8 cellular contexts compared by ENCODE assay signal in the genomic region with DNA sequence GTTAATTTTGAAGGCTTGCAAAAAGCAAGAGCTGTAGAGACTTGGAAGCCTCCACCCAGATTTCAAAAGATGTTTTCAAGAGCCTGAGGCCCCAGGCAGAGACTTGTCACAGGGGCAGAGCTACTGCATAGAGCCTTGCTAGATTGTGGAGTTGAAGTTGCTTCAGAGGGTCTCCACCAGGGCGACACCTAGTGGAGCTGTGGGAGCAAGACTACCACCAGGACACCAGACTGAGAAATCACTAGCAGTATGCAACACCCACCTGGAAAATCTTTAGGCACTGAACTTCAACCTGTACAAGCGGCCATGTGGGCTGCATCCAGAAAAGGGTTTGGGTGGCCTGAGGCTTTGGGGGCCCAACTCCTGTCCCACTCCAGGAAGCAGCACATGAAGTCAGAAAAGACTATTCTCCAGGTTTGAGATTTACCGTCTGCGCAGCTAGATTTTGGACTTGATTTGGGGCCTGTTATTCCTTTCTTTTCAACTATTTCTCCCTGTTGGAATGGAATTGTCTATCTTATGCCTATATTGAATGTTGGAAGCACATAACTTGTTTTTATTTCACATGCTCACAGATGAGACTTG.
DNase-seq lines count a peak whose midpoint lies in the region; ATAC-seq and TF ChIP-seq lines count a peak whose summit lies in the region.

No MANE protein-coding gene starts in this region.

- no peaks in the 10 kb centered on the region for H3K9me2 ChIP-seq in GM23248 (ENCODE audit: insufficient read depth)

- no peak overlapping the region for H3K9ac ChIP-seq in GM23248

- H3K79me2 ChIP-seq in GM23248 (ENCODE audit: insufficient read depth) = no peaks in the 10 kb centered on the region

- no peak overlapping the region for H2AFZ ChIP-seq in GM23248

- peaks cover 3% of the 10 kb centered on the region for H3K4me1 Mint-ChIP-seq in T-helper 17 cell

- H3K27me3 Mint-ChIP-seq in T-helper 17 cell = no peaks in the 10 kb centered on the region

- H3K27ac ChIP-seq in GM23248 (no peak overlapping the region), coronary artery (no peak overlapping the region)

- no peaks in the 10 kb centered on the region for H3K4me1 ChIP-seq in GM23248 (ENCODE audit: insufficient read depth)

- peak; percentile 28 for DNase-seq in GM10266 (ENCODE audit: extremely low spot score)
- peak; percentile 60 for DNase-seq in GM23248
- peak; percentile 65 to 82 for DNase-seq in Kasumi-1 (lab: John Stamatoyannopoulos, UW)
- peak in 1 of 3 donors; percentile 5 for DNase-seq in T-helper 17 cell
- peak; percentile 65 for DNase-seq in ecto neural progenitor cell (ENCODE audit: low spot score)
- DNase-seq in midbrain (lab: John Stamatoyannopoulos, UW) = peak; percentile 19
- DNase-seq in dedifferentiated amniotic fluid mesenchymal stem cell (ENCODE audit: extremely low spot score) = no peak
- no peak for DNase-seq in coronary artery (ENCODE audit: low spot score)

- H3F3A ChIP-seq in GM23248 (ENCODE audit: insufficient read depth) = no peaks in the 10 kb centered on the region

- H3K27me3 ChIP-seq in GM23248 (replicated peaks; ENCODE audit: insufficient read depth) = no peaks in the 10 kb centered on the region

- H3K4me2 ChIP-seq in GM23248 (ENCODE audit: unreplicated experiment) = no peak overlapping the region

- H3K9me3 ChIP-seq in GM23248 (ENCODE audit: low read depth) (no peaks in the 10 kb centered on the region), T-helper 17 cell (ENCODE audit: control insufficient read depth, low read length, poor library complexity, severe bottlenecking) (no peaks in the 10 kb centered on the region)

- H3K4me3 ChIP-seq in GM23248 (no peak overlapping the region), coronary artery (no peak overlapping the region)

- 45 to 46% methylated on average over 4 of the region's 4 CpGs for WGBS in GM23248 (ENCODE audit: low coverage in 1 of 2, low lambda C conversion rate in 2 of 2, missing lambda C conversion rate in 2 of 2), 2 experiments

- H3K4me3 Mint-ChIP-seq in T-helper 17 cell = no peak overlapping the region

- ATAC-seq in T-helper 17 cell = peak; percentile 63

- H3K36me3 ChIP-seq in GM23248 (ENCODE audit: low read depth) = no peaks in the 10 kb centered on the region

- H3K27ac Mint-ChIP-seq in T-helper 17 cell = no peak overlapping the region

- peaks cover 2% of the 10 kb centered on the region for H3K36me3 Mint-ChIP-seq in T-helper 17 cell (ENCODE audit: low read depth)

- TF ChIP-seq CTCF in GM10266 (IDR thresholded peaks at IDR 0.05; ENCODE audit: control insufficient read depth, insufficient read depth, low read depth, missing control alignments) = peak; percentile 76
- no peak for TF ChIP-seq CTCF in coronary artery (IDR thresholded peaks at IDR 0.05)

- in situ Hi-C loops in GM23248 (cut with MboI) = no loop called here

- H4K20me1 ChIP-seq in GM23248 (ENCODE audit: insufficient read depth) = no peaks in the 10 kb centered on the region

Comparison
In these comparisons a context has a peak if more than half of its experiments do, and no peak if none do; other contexts are left out.
1. DNase-seq: peak in GM10266 (single experiment), GM23248 (single experiment), Kasumi-1 (2 of 2), ecto neural progenitor cell (single experiment) and midbrain (single experiment); none in dedifferentiated amniotic fluid mesenchymal stem cell (single experiment) and coronary artery (single experiment).